1 cellular context compared by ENCODE assay signal in the genomic region with DNA sequence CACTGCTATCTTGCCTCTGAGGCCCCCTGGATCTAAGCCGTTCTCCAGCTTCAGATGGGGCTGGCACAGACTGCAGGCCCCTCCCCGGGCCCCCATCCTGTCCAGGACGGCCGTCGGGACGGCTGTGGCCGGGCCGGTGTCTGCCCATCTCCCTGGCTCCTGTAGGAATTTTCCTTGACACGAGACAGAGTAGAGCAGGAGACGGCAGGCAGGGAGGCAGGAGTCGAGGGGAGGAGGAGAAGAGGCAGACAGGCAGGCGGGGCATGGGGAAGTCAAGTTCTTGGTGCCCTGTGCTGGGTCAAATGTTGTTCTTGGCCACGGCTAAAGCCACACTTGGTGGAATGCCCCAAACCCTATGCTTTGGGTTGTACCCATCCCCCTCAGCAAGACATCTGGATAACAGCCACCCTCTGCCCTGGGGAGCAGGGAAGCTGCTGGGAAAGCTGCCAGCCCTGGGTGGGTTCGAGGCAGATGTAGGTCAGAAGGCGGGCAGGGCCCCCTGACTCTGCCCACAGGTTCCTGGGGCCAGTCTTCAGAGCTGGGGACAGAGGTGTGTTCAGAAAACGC.
TF ChIP-seq lines count a peak whose summit lies in the region.

No MANE protein-coding gene starts in this region.

TF ChIP-seq in WTC11, 78 proteins besides CTCF, POLR2A, EP300 and RAD21 (continued from another document):
- TF ChIP-seq, protein P1, sequence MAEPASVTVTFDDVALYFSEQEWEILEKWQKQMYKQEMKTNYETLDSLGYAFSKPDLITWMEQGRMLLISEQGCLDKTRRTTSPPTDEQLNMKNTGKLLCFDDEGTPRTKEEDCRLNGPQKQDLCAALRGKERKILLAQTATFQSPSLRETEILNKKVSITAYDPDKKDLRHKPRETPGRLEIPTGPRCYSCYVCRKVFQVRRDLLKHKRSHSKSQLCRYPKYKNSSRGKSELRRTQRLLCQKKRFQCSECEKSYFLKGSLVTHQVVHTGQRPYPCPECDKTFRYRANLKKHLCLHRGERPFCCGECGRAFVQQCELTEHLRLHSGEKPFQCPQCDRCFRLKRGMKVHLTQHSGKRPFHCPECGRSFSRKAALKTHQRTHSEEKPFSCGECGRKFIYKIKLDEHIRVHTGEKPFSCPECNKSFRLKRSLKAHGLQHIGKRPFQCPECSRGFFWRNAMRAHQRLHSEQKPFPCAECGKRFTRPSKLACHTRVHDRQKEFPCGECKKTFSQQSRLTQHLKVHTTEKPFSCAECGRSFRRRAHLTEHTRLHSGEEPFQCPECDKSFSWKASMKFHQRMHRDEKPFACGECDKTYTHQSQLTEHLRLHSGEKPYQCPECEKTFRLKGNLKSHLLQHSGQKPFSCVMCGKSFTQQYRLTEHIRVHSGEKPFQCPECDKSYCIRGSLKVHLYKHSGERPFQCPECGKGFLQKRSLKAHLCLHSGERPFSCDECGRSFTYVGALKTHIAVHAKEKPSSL (CRISPR knock-in tag; conservative IDR thresholded peaks at IDR 0.05): no peak
- TF ChIP-seq CBFB (CRISPR knock-in tag; IDR thresholded peaks at IDR 0.05; ENCODE audit: low read depth) (no peak), NR3C1 (CRISPR knock-in tag; conservative IDR thresholded peaks at IDR 0.05; ENCODE audit: low read depth) (no peak), ELF4 (CRISPR knock-in tag; IDR thresholded peaks at IDR 0.05; ENCODE audit: low read depth) (no peak), MXD4 (CRISPR knock-in tag; IDR thresholded peaks at IDR 0.05; ENCODE audit: borderline replicate concordance) (no peak), ZNF263 (CRISPR knock-in tag; IDR thresholded peaks at IDR 0.05; ENCODE audit: low read depth) (no peak)
- TF ChIP-seq, protein P2, sequence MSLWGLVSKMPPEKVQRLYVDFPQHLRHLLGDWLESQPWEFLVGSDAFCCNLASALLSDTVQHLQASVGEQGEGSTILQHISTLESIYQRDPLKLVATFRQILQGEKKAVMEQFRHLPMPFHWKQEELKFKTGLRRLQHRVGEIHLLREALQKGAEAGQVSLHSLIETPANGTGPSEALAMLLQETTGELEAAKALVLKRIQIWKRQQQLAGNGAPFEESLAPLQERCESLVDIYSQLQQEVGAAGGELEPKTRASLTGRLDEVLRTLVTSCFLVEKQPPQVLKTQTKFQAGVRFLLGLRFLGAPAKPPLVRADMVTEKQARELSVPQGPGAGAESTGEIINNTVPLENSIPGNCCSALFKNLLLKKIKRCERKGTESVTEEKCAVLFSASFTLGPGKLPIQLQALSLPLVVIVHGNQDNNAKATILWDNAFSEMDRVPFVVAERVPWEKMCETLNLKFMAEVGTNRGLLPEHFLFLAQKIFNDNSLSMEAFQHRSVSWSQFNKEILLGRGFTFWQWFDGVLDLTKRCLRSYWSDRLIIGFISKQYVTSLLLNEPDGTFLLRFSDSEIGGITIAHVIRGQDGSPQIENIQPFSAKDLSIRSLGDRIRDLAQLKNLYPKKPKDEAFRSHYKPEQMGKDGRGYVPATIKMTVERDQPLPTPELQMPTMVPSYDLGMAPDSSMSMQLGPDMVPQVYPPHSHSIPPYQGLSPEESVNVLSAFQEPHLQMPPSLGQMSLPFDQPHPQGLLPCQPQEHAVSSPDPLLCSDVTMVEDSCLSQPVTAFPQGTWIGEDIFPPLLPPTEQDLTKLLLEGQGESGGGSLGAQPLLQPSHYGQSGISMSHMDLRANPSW (CRISPR knock-in tag; conservative IDR thresholded peaks at IDR 0.05; ENCODE audit: low read depth): no peak
- TF ChIP-seq, protein P3, sequence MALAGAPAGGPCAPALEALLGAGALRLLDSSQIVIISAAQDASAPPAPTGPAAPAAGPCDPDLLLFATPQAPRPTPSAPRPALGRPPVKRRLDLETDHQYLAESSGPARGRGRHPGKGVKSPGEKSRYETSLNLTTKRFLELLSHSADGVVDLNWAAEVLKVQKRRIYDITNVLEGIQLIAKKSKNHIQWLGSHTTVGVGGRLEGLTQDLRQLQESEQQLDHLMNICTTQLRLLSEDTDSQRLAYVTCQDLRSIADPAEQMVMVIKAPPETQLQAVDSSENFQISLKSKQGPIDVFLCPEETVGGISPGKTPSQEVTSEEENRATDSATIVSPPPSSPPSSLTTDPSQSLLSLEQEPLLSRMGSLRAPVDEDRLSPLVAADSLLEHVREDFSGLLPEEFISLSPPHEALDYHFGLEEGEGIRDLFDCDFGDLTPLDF (CRISPR knock-in tag; IDR thresholded peaks at IDR 0.05): no peak
- TF ChIP-seq, protein P4, sequence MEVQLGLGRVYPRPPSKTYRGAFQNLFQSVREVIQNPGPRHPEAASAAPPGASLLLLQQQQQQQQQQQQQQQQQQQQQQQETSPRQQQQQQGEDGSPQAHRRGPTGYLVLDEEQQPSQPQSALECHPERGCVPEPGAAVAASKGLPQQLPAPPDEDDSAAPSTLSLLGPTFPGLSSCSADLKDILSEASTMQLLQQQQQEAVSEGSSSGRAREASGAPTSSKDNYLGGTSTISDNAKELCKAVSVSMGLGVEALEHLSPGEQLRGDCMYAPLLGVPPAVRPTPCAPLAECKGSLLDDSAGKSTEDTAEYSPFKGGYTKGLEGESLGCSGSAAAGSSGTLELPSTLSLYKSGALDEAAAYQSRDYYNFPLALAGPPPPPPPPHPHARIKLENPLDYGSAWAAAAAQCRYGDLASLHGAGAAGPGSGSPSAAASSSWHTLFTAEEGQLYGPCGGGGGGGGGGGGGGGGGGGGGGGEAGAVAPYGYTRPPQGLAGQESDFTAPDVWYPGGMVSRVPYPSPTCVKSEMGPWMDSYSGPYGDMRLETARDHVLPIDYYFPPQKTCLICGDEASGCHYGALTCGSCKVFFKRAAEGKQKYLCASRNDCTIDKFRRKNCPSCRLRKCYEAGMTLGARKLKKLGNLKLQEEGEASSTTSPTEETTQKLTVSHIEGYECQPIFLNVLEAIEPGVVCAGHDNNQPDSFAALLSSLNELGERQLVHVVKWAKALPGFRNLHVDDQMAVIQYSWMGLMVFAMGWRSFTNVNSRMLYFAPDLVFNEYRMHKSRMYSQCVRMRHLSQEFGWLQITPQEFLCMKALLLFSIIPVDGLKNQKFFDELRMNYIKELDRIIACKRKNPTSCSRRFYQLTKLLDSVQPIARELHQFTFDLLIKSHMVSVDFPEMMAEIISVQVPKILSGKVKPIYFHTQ (CRISPR knock-in tag; IDR thresholded peaks at IDR 0.05): no peak
